In the genomic region with DNA sequence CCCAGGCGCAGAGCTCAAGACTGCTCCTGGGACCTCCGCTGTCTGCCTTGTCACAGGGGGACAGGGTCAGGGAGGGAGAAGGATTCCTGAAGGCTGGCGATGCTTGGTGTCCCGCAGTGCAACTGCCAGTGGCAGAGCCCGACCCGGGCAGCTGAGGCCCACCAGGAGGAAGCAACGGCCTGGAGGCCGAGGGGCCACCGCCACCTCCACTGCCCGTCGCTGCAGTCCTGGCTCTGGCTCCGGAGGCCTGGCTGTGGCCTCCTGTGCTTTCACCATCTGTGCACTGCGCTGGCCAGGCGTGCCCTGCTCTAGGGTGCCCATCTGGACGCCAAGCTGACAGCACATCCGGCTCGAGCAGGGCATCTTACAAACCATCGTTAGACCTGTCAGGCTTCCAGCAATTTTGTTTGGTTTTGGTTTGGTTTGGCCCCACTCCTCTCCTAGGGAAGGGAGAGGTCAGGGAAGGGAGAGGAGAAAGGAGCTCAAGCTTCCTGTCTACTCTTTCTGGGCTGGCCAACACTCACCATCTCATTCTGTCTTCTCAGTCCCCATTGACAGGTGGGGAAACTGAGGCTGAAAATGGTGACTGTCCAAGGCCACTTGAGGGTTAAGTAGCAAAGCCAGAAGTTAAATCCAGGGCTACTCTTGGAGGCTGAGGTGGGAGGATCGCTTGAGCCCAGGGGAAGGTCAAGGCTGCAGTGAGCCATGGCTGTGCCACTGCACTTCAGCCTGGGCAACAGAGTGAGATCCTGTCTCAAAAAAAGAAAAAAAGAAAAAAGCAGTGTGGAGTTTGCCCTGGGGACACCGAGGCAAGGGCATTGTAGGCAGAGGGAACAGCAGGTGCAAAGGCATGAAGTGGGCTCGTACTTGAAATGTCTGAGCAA, we compare ENCODE assay signal across 29 cellular contexts. TPM values are rescaled to one million over a fixed set of nuclear protein-coding genes. Genes with fewer than 3 reads are reported as not detected.
DNase-seq lines count a peak whose midpoint lies in the region; ATAC-seq and TF ChIP-seq lines count a peak whose summit lies in the region.
"Had no signal": no experiment of that assay in that cellular context is flagged by ENCODE, and none has a peak within 500 bp of the region (broad histone marks: within the 10 kb centered on the region; RNA-seq: fewer than 3 reads in every experiment).

No MANE protein-coding gene starts in this region.

- H3K9me3 ChIP-seq in mesenchymal stem cell (ENCODE audit: control insufficient read depth, low read length), result no peaks in the 10 kb centered on the region
- H3K9me3 ChIP-seq: adrenal gland, right atrium auricular region, tibial artery had no signal

- H4K8ac ChIP-seq in mesenchymal stem cell (ENCODE audit: low read length), result no peak overlapping the region

- H2BK120ac ChIP-seq in mesenchymal stem cell (ENCODE audit: low read depth, low read length), result no peak overlapping the region

- no peaks in the 10 kb centered on the region for H3K36me3 ChIP-seq in mesenchymal stem cell (ENCODE audit: control insufficient read depth in 1 of 2, insufficient read depth in 2 of 2, low read depth in 1 of 2, low read length in 2 of 2)
- H3K36me3 ChIP-seq: adrenal gland, right atrium auricular region, tibial artery had no signal

- DNase-seq in DMS79 treated with DMSO at 0.1 percent for 48 hours (lab: John Stamatoyannopoulos, UW), result peak; percentile 31
- no peak for DNase-seq in DMS79 (lab: John Stamatoyannopoulos, UW)
- peak; percentile 44 for DNase-seq in NCI-H2196 (lab: John Stamatoyannopoulos, UW; ENCODE audit: unreplicated experiment)
- no peak for DNase-seq in mesenchymal stem cell
- no peak for DNase-seq in effector CD4-positive, alpha-beta T cell
- no peak for DNase-seq in NCI-H2029 treated with DMSO at 0.1 percent for 48 hours (lab: John Stamatoyannopoulos, UW)
- DNase-seq: 8988T; activated CD4-positive, alpha-beta T cell treated with anti-CD3 and anti-CD28 coated beads, Interleukin-2, amount 50 U/mL, for 4 hours; activated CD4-positive, CD25-positive, alpha-beta regulatory T cell; activated naive CD4-positive, alpha-beta T cell treated with anti-CD3 and anti-CD28 coated beads for 36 hours; adrenal gland; AML-193; CD8-positive, alpha-beta T cell; effector memory CD4-positive, alpha-beta T cell; erythroblast; head of caudate nucleus; HFFc6; Right ventricle myocardium superior; stimulated activated CD4-positive, alpha-beta T cell treated with anti-CD3 and anti-CD28 coated beads, Interleukin-1b, Interleukin-23, amount 100 ng/mL, for 48 hours; T1000; tibial artery had no signal

- no peaks in the 10 kb centered on the region for H3K79me1 ChIP-seq in mesenchymal stem cell (replicated peaks; ENCODE audit: low read length, poor library complexity, severe bottlenecking)

- H2BK5ac ChIP-seq in mesenchymal stem cell (ENCODE audit: low read depth, low read length, poor library complexity, severe bottlenecking), result no peak overlapping the region

- H2BK15ac ChIP-seq in mesenchymal stem cell (ENCODE audit: low read depth, poor library complexity, severe bottlenecking), result peak overlapping the region; percentile 26

- H2AFZ ChIP-seq in mesenchymal stem cell (ENCODE audit: low read depth, low read length), result no peak overlapping the region

- 83% methylated on average over 21 of the region's 21 CpGs for WGBS in mesenchymal stem cell

- peaks cover 14 to 86% of the 10 kb centered on the region in 2 experiments for H3K27me3 ChIP-seq in mesenchymal stem cell (ENCODE audit: control insufficient read depth in 1 of 2, insufficient read depth in 1 of 2, low read length in 2 of 2)
- H3K27me3 ChIP-seq: adrenal gland, right atrium auricular region had no signal

- H3K4me2 ChIP-seq in mesenchymal stem cell (ENCODE audit: low read length, poor library complexity, severe bottlenecking), result no peak overlapping the region
- H3K4me2 ChIP-seq: KMS-11, smooth muscle cell had no signal

- no peak overlapping the region for H4K91ac ChIP-seq in mesenchymal stem cell (ENCODE audit: low read length)

- ATAC-seq in GM19328 (IDR thresholded peaks at IDR 0.05; ENCODE audit: unreplicated experiment), result no peak
- ATAC-seq: CD8-positive, alpha-beta T cell had no signal

- peaks cover 13% of the 10 kb centered on the region for H3K4me1 ChIP-seq in mesenchymal stem cell (ENCODE audit: control insufficient read depth, insufficient read depth, low read depth, low read length)

- H2BK12ac ChIP-seq in mesenchymal stem cell (ENCODE audit: low read length in 2 of 2), result no peak overlapping the region

- H3K4me3 ChIP-seq in mesenchymal stem cell (ENCODE audit: insufficient read depth in 1 of 2, low read depth in 1 of 2, low read length in 2 of 2), result no peak overlapping the region
- H3K4me3 ChIP-seq: adrenal gland, lung, right atrium auricular region, smooth muscle cell, tibial artery had no signal

- H3K4ac ChIP-seq in mesenchymal stem cell (ENCODE audit: low read depth in 1 of 2, low read length in 2 of 2), result no peak overlapping the region

- H3K18ac ChIP-seq in mesenchymal stem cell (ENCODE audit: low read depth in 1 of 2, low read length in 2 of 2), result no peak overlapping the region

- TF ChIP-seq CTCF in VCaP (conservative IDR thresholded peaks at IDR 0.05), result no peak

- no peak overlapping the region for H2AK5ac ChIP-seq in mesenchymal stem cell (ENCODE audit: low read length, severe bottlenecking)

- H3K27ac ChIP-seq in VCaP, result peak overlapping the region; percentile 33; the same call in 1 of the 2 replicates
- no peak overlapping the region for H3K27ac ChIP-seq in mesenchymal stem cell (ENCODE audit: low read length, poor library complexity, severe bottlenecking)
- H3K27ac ChIP-seq: adrenal gland, KMS-11, parathyroid adenoma, right atrium auricular region, tibial artery had no signal

- H3K23ac ChIP-seq in mesenchymal stem cell (ENCODE audit: low read length in 2 of 2), result no peak overlapping the region

- no peak overlapping the region for H3K14ac ChIP-seq in mesenchymal stem cell (ENCODE audit: low read length in 2 of 2)

- no peak overlapping the region for H3K9ac ChIP-seq in mesenchymal stem cell (ENCODE audit: low read length)
- H3K9ac ChIP-seq: KMS-11, parathyroid adenoma had no signal

RNA-seq across cellular contexts. Expression of gene NOL4L, which starts 37.7 kb away (rescaled TPM):
- polyA plus RNA-seq in mesenchymal stem cell (2013, experiment 1 of 2), result 34.4 TPM
- 33.5 TPM for polyA plus RNA-seq in mesenchymal stem cell (2013, experiment 2 of 2)

RNA-seq across cellular contexts. Expression of gene C20orf203, which starts 50.9 kb away (rescaled TPM):
- not detected for polyA plus RNA-seq in mesenchymal stem cell (2013, experiment 1 of 2)
- polyA plus RNA-seq in mesenchymal stem cell (2013, experiment 2 of 2), result not detected
- polyA plus RNA-seq: keratinocyte, smooth muscle cell had no signal

Comparison
In these comparisons a context has a peak if more than half of its experiments do, and no peak if none do; other contexts are left out.
1. DNase-seq: peak in DMS79 treated with DMSO at 0.1 percent for 48 hours (single experiment) and NCI-H2196 (single experiment); none in DMS79 (single experiment), mesenchymal stem cell (single experiment), effector CD4-positive, alpha-beta T cell (single experiment) and NCI-H2029 treated with DMSO at 0.1 percent for 48 hours (single experiment).